In the genomic region with DNA sequence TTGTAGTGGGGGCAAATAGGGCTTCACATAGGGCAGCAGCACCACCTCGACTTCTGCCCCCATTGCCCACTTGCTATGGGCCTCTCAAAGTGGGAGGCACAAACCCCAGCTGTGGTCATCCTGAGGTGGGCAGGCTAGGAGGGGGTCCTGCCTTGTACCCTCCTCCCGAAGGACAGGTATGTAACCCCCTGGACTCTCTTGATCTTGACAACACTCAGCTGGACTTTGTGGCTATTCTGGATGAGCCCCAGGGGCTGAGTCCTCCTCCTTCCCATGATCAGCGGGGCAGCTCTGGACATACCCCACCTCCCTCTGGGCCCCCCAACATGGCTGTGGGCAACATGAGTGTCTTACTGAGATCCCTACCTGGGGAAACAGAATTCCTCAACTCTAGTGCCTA, we compare ENCODE assay signal across 18 cellular contexts. TPM values are rescaled to one million over a fixed set of nuclear protein-coding genes. Genes with fewer than 3 reads are reported as not detected.
"Had no signal": no experiment of that assay in that cellular context is flagged by ENCODE, and none has a peak within 500 bp of the region (broad histone marks: within the 10 kb centered on the region; RNA-seq: fewer than 3 reads in every experiment).

No MANE protein-coding gene starts in this region.

- DNase-seq: activated CD4-positive, alpha-beta T cell treated with anti-CD3 and anti-CD28 coated beads, Interleukin-2, amount 10 ng/mL, durations not matched to agents 7 days and 5 days; activated CD8-positive, alpha-beta memory T cell treated with anti-CD3 and anti-CD28 coated beads, Interleukin-2, amount 50 U/mL, for 48 hours; activated effector memory CD4-positive, alpha-beta T cell treated with Interleukin-2 at 50 U/mL for 16 hours; mesenchymal stem cell; ovary; stomach; T-helper 2 cell; testis; upper lobe of left lung had no signal

- H3K4me1 Mint-ChIP-seq: neural progenitor cell had no signal

- H3K9ac ChIP-seq: neural progenitor cell had no signal

- H3K4me2 ChIP-seq: neural progenitor cell had no signal

- H3K4me3 ChIP-seq: colonic mucosa, esophagus muscularis mucosa, neural progenitor cell, ovary, stomach, testis, upper lobe of left lung had no signal

- H3K27ac ChIP-seq: colonic mucosa, esophagus muscularis mucosa, neural progenitor cell, ovary, stomach, testis, upper lobe of left lung had no signal

- FAIRE-seq: TTC549 had no signal

- H3K4me3 Mint-ChIP-seq: activated CD4-positive, alpha-beta T cell treated with anti-CD3 and anti-CD28 coated beads, Interleukin-2, amount 10 ng/mL, durations not matched to agents 7 days and 5 days; neural progenitor cell had no signal

- H3K36me3 Mint-ChIP-seq: neural progenitor cell had no signal

- ATAC-seq: activated naive CD4-positive, alpha-beta T cell treated with anti-CD3 and anti-CD28 coated beads, Interleukin-2, amount 50 U/mL, for 72 hours; sciatic nerve had no signal

- H3K27me3 Mint-ChIP-seq: activated CD4-positive, alpha-beta T cell treated with anti-CD3 and anti-CD28 coated beads, Interleukin-2, amount 10 ng/mL, durations not matched to agents 7 days and 5 days had no signal

- H3K27me3 ChIP-seq: ovary, testis had no signal

- H3K9me3 ChIP-seq: colonic mucosa, esophagus muscularis mucosa, ovary, stomach, testis, upper lobe of left lung had no signal

- H3K36me3 ChIP-seq: colonic mucosa, esophagus muscularis mucosa, neural progenitor cell, ovary had no signal

- H3K9me3 Mint-ChIP-seq: activated CD4-positive, alpha-beta T cell treated with anti-CD3 and anti-CD28 coated beads, Interleukin-2, amount 10 ng/mL, durations not matched to agents 7 days and 5 days; activated naive CD4-positive, alpha-beta T cell treated with anti-CD3 and anti-CD28 coated beads, Interleukin-2, amount 50 U/mL, for 72 hours; neural progenitor cell had no signal

- H3K27ac Mint-ChIP-seq: activated CD4-positive, alpha-beta T cell treated with anti-CD3 and anti-CD28 coated beads, Interleukin-2, amount 10 ng/mL, durations not matched to agents 7 days and 5 days; neural progenitor cell had no signal

- H2AFZ ChIP-seq: neural progenitor cell had no signal

- H3K4me1 ChIP-seq: colonic mucosa had no signal

RNA-seq across cellular contexts. Expression of a gene that starts 16.6 kb away (rescaled TPM):
- total RNA-seq: activated CD4-positive, alpha-beta T cell treated with anti-CD3 and anti-CD28 coated beads, Interleukin-2, amount 10 ng/mL, durations not matched to agents 7 days and 5 days; esophagus muscularis mucosa; glomerular endothelial cell; ovary; sciatic nerve; stomach had no signal
- polyA plus RNA-seq: ovary, stomach had no signal

RNA-seq across cellular contexts. Expression of a gene that starts 37.1 kb away (rescaled TPM):
- total RNA-seq: activated CD4-positive, alpha-beta T cell treated with anti-CD3 and anti-CD28 coated beads, Interleukin-2, amount 10 ng/mL, durations not matched to agents 7 days and 5 days; activated naive CD4-positive, alpha-beta T cell treated with anti-CD3 and anti-CD28 coated beads, Interleukin-2, amount 50 U/mL, for 72 hours; cardiac septum; colonic mucosa; esophagus muscularis mucosa; glomerular endothelial cell; mucosa of gallbladder; sciatic nerve; upper lobe of left lung had no signal
- polyA plus RNA-seq: stomach had no signal
